Comparison of ENCODE assay signal across 2 cellular contexts in genomic region chr2:127187831-127188230, GRCh38.
TF ChIP-seq lines count a peak whose summit lies in the region.

No MANE protein-coding gene starts in this region.

TF ChIP-seq in GM23338, 12 proteins besides CTCF, POLR2A, EP300 and RAD21 (continued from another document):
- no peak for TF ChIP-seq ZNF462 (CRISPR knock-in tag; IDR thresholded peaks at IDR 0.05)
- no peak for TF ChIP-seq EZH2 (IDR thresholded peaks at IDR 0.05; ENCODE audit: low read depth, unreplicated experiment)
- no peak for TF ChIP-seq NANOG (IDR thresholded peaks at IDR 0.05; ENCODE audit: borderline replicate concordance)
- no peak for TF ChIP-seq CREB1 (CRISPR knock-in tag; IDR thresholded peaks at IDR 0.05; ENCODE audit: low read depth)
- TF ChIP-seq REST (IDR thresholded peaks at IDR 0.05; ENCODE audit: unreplicated experiment) = no peak
- TF ChIP-seq JUNB (IDR thresholded peaks at IDR 0.05; ENCODE audit: unreplicated experiment) = no peak
- no peak for TF ChIP-seq ETS1 (IDR thresholded peaks at IDR 0.05)
- no peak for TF ChIP-seq STAT1 (IDR thresholded peaks at IDR 0.05; ENCODE audit: unreplicated experiment)
- no peak for TF ChIP-seq POLR2AphosphoS5 (IDR thresholded peaks at IDR 0.05; ENCODE audit: low read depth)
- no peak for TF ChIP-seq ZNF331 (CRISPR knock-in tag; IDR thresholded peaks at IDR 0.05; ENCODE audit: low read depth)
- no peak for TF ChIP-seq ZNF114 (CRISPR knock-in tag; IDR thresholded peaks at IDR 0.05)

TF ChIP-seq in WTC11, 78 proteins besides CTCF, POLR2A, EP300 and RAD21 (continued from another document):
- no peak for TF ChIP-seq AFF4 (CRISPR knock-in tag; IDR thresholded peaks at IDR 0.05; ENCODE audit: borderline replicate concordance)
- TF ChIP-seq TEAD1 (CRISPR knock-in tag; IDR thresholded peaks at IDR 0.05) = no peak
- no peak for TF ChIP-seq CREM (CRISPR knock-in tag; IDR thresholded peaks at IDR 0.05)
- no peak for TF ChIP-seq ZBTB21 (CRISPR knock-in tag; IDR thresholded peaks at IDR 0.05; ENCODE audit: borderline replicate concordance)
- no peak for TF ChIP-seq TP53 (CRISPR knock-in tag; IDR thresholded peaks at IDR 0.05)
- no peak for TF ChIP-seq E2F1 (CRISPR knock-in tag; IDR thresholded peaks at IDR 0.05)
TF ChIP-seq in WTC11: peak in this region for 0.
